8 cellular contexts compared by ENCODE assay signal in the genomic region with DNA sequence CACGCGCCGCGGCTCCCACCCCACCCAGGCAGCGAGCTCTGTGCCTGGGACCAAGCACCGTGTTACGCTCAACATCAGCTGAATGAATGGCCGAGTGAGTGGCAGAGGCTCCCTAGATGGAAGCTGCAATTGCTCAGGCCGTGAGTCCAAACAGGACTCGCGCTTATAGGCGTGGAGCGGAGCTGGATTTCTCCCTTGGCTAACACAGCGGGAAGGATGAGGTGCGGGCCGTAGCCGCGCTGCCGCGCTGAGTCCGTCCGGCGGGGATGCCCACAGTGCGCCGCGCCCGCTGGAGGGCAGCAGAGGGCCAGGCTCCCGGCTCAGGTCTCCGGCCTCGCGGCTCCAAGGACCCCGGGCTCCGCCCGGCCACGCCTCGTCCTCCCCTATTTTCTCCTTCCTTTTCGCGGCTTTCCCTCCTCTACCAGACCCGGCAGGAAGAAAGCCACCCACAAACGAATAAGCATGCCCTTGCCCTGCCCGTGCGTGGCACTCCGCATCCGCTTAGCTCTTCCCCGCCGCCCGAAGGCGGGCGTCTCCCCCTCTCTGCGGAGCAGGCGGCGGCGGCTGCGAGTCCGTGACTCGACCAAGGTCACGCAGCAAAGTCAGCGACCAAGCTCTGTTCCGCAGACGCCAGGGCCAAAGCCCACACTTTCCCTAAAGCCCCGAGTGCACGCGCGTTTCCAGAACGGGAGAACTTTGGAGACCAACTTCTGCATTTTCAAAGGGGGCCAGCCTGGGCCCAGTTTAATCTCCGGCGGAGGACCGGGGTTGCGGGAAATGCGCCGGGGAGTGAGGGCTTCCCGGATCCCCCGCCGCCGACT. TPM values are rescaled to one million over a fixed set of nuclear protein-coding genes. Genes with fewer than 3 reads are reported as not detected.
DNase-seq lines count a peak whose midpoint lies in the region; ATAC-seq and TF ChIP-seq lines count a peak whose summit lies in the region.

No MANE protein-coding gene starts in this region.

- H3K36me3 Mint-ChIP-seq in endothelial cell (ENCODE audit: low read depth, unreplicated experiment) = no peaks in the 10 kb centered on the region

- no peaks in the 10 kb centered on the region for H3K4me1 Mint-ChIP-seq in endothelial cell (ENCODE audit: unreplicated experiment)

- TF ChIP-seq CTCF in AG04449 (IDR thresholded peaks at IDR 0.05; ENCODE audit: insufficient read depth, low read length, missing control alignments) (peak; percentile 96), endothelial cell (IDR thresholded peaks at IDR 0.05; ENCODE audit: unreplicated experiment) (peak; percentile 74)

- ATAC-seq in GM18868 (IDR thresholded peaks at IDR 0.05; ENCODE audit: unreplicated experiment) = peak; percentile 85
- peak; percentile 83 for ATAC-seq in HG03196 (IDR thresholded peaks at IDR 0.05; ENCODE audit: unreplicated experiment)

- peak overlapping the region; percentile 63 for H3K4me3 ChIP-seq in AG04449 (ENCODE audit: low read depth, low read length)

- H3K4me3 Mint-ChIP-seq in endothelial cell (ENCODE audit: unreplicated experiment) = peak overlapping the region; percentile 42

- POLR2A ChIA-PET in AG04449 (lab: Yijun Ruan, JAX) = interaction anchor here (1.0 kb wide), 1 partner anchor 13 kb away, joined by 7 read pairs; no protein-coding TSS in a partner anchor

- peaks cover 19% of the 10 kb centered on the region for H3K27me3 Mint-ChIP-seq in endothelial cell (ENCODE audit: unreplicated experiment)

- no peak for DNase-seq in AG04449 (ENCODE audit: low read depth, low spot score)
- DNase-seq in NCI-H526 treated with DMSO at 0.1 percent for 48 hours (lab: John Stamatoyannopoulos, UW) = peak; percentile 60
- peak; percentile 3 to 44 for DNase-seq in activated CD8-positive, alpha-beta memory T cell treated with anti-CD3 and anti-CD28 coated beads for 1 hour (ENCODE audit: extremely low read depth in 1 of 2, low read depth in 1 of 2)
- peak; percentile 92 for DNase-seq in endothelial cell (ENCODE audit: low spot score)
- peak; percentile 95 for DNase-seq in mesenteric fat pad (ENCODE audit: low spot score)
- peak; percentile 30 for DNase-seq in stimulated activated CD8-positive, alpha-beta memory T cell treated with anti-CD3 and anti-CD28 coated beads, Interleukin-12 subunit alpha, Interleukin-12 subunit beta, amount 100 ng/mL, for 24 hours (ENCODE audit: extremely low read depth)

- no peaks in the 10 kb centered on the region for H3K9me3 Mint-ChIP-seq in endothelial cell (ENCODE audit: unreplicated experiment)

- CTCF ChIA-PET in AG04449 (lab: Yijun Ruan, JAX) = interaction anchor here (0.7 to 2.7 kb wide), 38 partner anchors 8 to 391 kb away, joined by 3 to 23 read pairs (median 4); a partner anchor contains a TSS

- no peak overlapping the region for H3K27ac Mint-ChIP-seq in endothelial cell (ENCODE audit: unreplicated experiment)

RNA-seq across cellular contexts. Expression of a gene that starts 48.5 kb away (rescaled TPM):
- total RNA-seq in endothelial cell (ENCODE audit: unreplicated experiment) (0.26 TPM), mesenteric fat pad (3.8 TPM)

RNA-seq across cellular contexts. Expression of a gene that starts 56.9 kb away (rescaled TPM):
- total RNA-seq in endothelial cell (ENCODE audit: unreplicated experiment) (34.0 TPM), mesenteric fat pad (18.5 TPM)
